ENCODE assay signal across 17 cellular contexts in genomic region chr9:2916382-2916985, GRCh38.
A peak's percentile ranks its signal among the peaks of the same experiment; 100 is the strongest.
DNase-seq lines count a peak whose midpoint lies in the region; ATAC-seq and TF ChIP-seq lines count a peak whose summit lies in the region.
"Had no signal": no experiment of that assay in that cellular context is flagged by ENCODE, and none has a peak within 500 bp of the region (broad histone marks: within the 10 kb centered on the region; RNA-seq: fewer than 3 reads in every experiment).

No MANE protein-coding gene starts in this region.

- no peak overlapping the region for H3K4me3 Mint-ChIP-seq in CD8-positive, alpha-beta T cell
- H3K4me3 Mint-ChIP-seq: H9 had no signal

- H3K4me3 ChIP-seq in lung = no peak overlapping the region
- H3K4me3 ChIP-seq in CD8-positive, alpha-beta T cell (ENCODE audit: low read depth, low read length) = no peak overlapping the region
- H3K4me3 ChIP-seq: A549; BLaER1 treated with 17β-estradiol and CSF1 and Interleukin-3, amounts not matched to agents 10 nM and 100 nM; SK-N-MC had no signal

- no peaks in the 10 kb centered on the region for H3K9me3 ChIP-seq in lung (ENCODE audit: control insufficient read depth in 2 of 2, insufficient read depth in 1 of 2, low read length in 1 of 2)
- no peaks in the 10 kb centered on the region for H3K9me3 ChIP-seq in CD8-positive, alpha-beta T cell (ENCODE audit: low read length)
- H3K9me3 ChIP-seq: A549; BLaER1 treated with 17β-estradiol and CSF1 and Interleukin-3, amounts not matched to agents 10 nM and 100 nM had no signal

- CTCF ChIA-PET in CD8-positive, alpha-beta T cell (lab: Charles Lee) = no interaction called here

- DNase-seq in ELF-1 (ENCODE audit: low read depth, low spot score) (peak; percentile 2), NCI-H69 (lab: John Stamatoyannopoulos, UW) (peak; percentile 35), dermis microvascular lymphatic vessel endothelial cell (ENCODE audit: low read depth in 2 of 2) (peak; percentile 4 to 33), lung (ENCODE audit: low spot score) (no peak), NOMO-1 treated with DMSO at 0.1 percent for 48 hours (lab: John Stamatoyannopoulos, UW; ENCODE audit: unreplicated experiment) (no peak)
- DNase-seq in activated CD8-positive, alpha-beta memory T cell treated with anti-CD3 and anti-CD28 coated beads, Interleukin-2, amount 50 U/mL, for 48 hours = no peak
- no peak for DNase-seq in CD8-positive, alpha-beta T cell
- DNase-seq: H9, MV-4-11, NCI-H1417 treated with DMSO at 0.1 percent for 48 hours, NCI-H2029, NCI-H510A had no signal

- no peaks in the 10 kb centered on the region for H3K4me1 Mint-ChIP-seq in CD8-positive, alpha-beta T cell (ENCODE audit: low read depth)
- H3K4me1 Mint-ChIP-seq: H9 had no signal

- intact Hi-C loops in CD8-positive, alpha-beta T cell (cut with DNase I, micrococcal nuclease) = no loop called here

- peaks cover 0 to 3% of the 10 kb centered on the region in 2 donors for H3K4me1 ChIP-seq in lung (ENCODE audit: control insufficient read depth in 2 of 2, insufficient read depth in 2 of 2, low read length in 2 of 2)
- H3K4me1 ChIP-seq in CD8-positive, alpha-beta T cell (ENCODE audit: insufficient read depth, low read length) = no peaks in the 10 kb centered on the region
- H3K4me1 ChIP-seq: A549; BLaER1 treated with 17β-estradiol and CSF1 and Interleukin-3, amounts not matched to agents 10 nM and 100 nM had no signal

- no peaks in the 10 kb centered on the region for H3K9me3 Mint-ChIP-seq in CD8-positive, alpha-beta T cell
- H3K9me3 Mint-ChIP-seq: H9 had no signal

- no peaks in the 10 kb centered on the region for H3K27me3 ChIP-seq in lung (ENCODE audit: control insufficient read depth, insufficient read depth)
- H3K27me3 ChIP-seq in CD8-positive, alpha-beta T cell (ENCODE audit: insufficient read depth, low read length) = no peaks in the 10 kb centered on the region
- H3K27me3 ChIP-seq: BLaER1 treated with 17β-estradiol and CSF1 and Interleukin-3, amounts not matched to agents 10 nM and 100 nM had no signal

- no peaks in the 10 kb centered on the region for H3K36me3 ChIP-seq in lung (ENCODE audit: control insufficient read depth in 2 of 2, insufficient read depth in 2 of 2, low read length in 2 of 2)
- H3K36me3 ChIP-seq in CD8-positive, alpha-beta T cell (ENCODE audit: insufficient read depth, low read length) = no peaks in the 10 kb centered on the region
- H3K36me3 ChIP-seq: BLaER1 treated with 17β-estradiol and CSF1 and Interleukin-3, amounts not matched to agents 10 nM and 100 nM had no signal

- POLR2A ChIA-PET in CD8-positive, alpha-beta T cell (lab: Charles Lee) = no interaction called here

- WGBS in lung, 2 donors = 65 to 66% methylated on average over 3 of the region's 3 CpGs

- peak; percentile 50 for ATAC-seq in lung (ENCODE audit: insufficient read depth, low FRiP score)
- no peak for ATAC-seq in CD8-positive, alpha-beta T cell
- no peak for ATAC-seq in GM19463 (IDR thresholded peaks at IDR 0.05; ENCODE audit: unreplicated experiment)
- ATAC-seq: A549, Right ventricle myocardium inferior had no signal

- TF ChIP-seq CTCF in lung (IDR thresholded peaks at IDR 0.05; ENCODE audit: control extremely low read depth, extremely low read depth) = no peak
- no peak for TF ChIP-seq CTCF in CD8-positive, alpha-beta T cell (IDR thresholded peaks at IDR 0.05)

- H3K27ac Mint-ChIP-seq in CD8-positive, alpha-beta T cell = no peak overlapping the region

- H3K27me3 Mint-ChIP-seq in CD8-positive, alpha-beta T cell (ENCODE audit: low read depth) = peaks cover 2% of the 10 kb centered on the region

- H3K27ac ChIP-seq in lung (ENCODE audit: low read depth in 1 of 2, low read length in 1 of 2) = no peak overlapping the region
- H3K27ac ChIP-seq in CD8-positive, alpha-beta T cell (ENCODE audit: low read depth, low read length) = no peak overlapping the region
- H3K27ac ChIP-seq: A549; BLaER1 treated with 17β-estradiol and CSF1 and Interleukin-3, amounts not matched to agents 10 nM and 100 nM; SK-N-MC had no signal

- no peaks in the 10 kb centered on the region for H3K36me3 Mint-ChIP-seq in CD8-positive, alpha-beta T cell

Comparison
In these comparisons a context has a peak if more than half of its experiments do, and no peak if none do; other contexts are left out.
1. DNase-seq: peak in ELF-1 (single experiment), NCI-H69 (single experiment) and dermis microvascular lymphatic vessel endothelial cell (2 of 2); none in lung (single experiment), activated CD8-positive, alpha-beta memory T cell treated with anti-CD3 and anti-CD28 coated beads, Interleukin-2, amount 50 U/mL, for 48 hours (single experiment), CD8-positive, alpha-beta T cell (0 of 7) and NOMO-1 treated with DMSO at 0.1 percent for 48 hours (single experiment).